Comparison of ENCODE assay signal across 13 cellular contexts in genomic region chr18:74407888-74408287, GRCh38. TPM values are rescaled to one million over a fixed set of nuclear protein-coding genes. Genes with fewer than 3 reads are reported as not detected.
DNase-seq lines count a peak whose midpoint lies in the region; ATAC-seq and TF ChIP-seq lines count a peak whose summit lies in the region.
"Had no signal": no experiment of that assay in that cellular context is flagged by ENCODE, and none has a peak within 500 bp of the region (broad histone marks: within the 10 kb centered on the region; RNA-seq: fewer than 3 reads in every experiment).

No MANE protein-coding gene starts in this region.

- intact Hi-C loops in CD8-positive, alpha-beta T cell (cut with DNase I, micrococcal nuclease), result loop anchor here (5.0 to 10.0 kb wide), 3 partner anchors 41 to 77 kb away; no protein-coding TSS in a partner anchor

- no peak for TF ChIP-seq CTCF in CD8-positive, alpha-beta T cell (IDR thresholded peaks at IDR 0.05)
- TF ChIP-seq CTCF in endothelial cell (IDR thresholded peaks at IDR 0.05; ENCODE audit: unreplicated experiment) (no peak), smooth muscle cell (IDR thresholded peaks at IDR 0.05; ENCODE audit: borderline replicate concordance, insufficient read depth, poor library complexity, severe bottlenecking) (no peak)

- peaks cover 23% of the 10 kb centered on the region for H3K4me1 Mint-ChIP-seq in CD8-positive, alpha-beta T cell (ENCODE audit: low read depth)
- peaks cover 16% of the 10 kb centered on the region for H3K4me1 Mint-ChIP-seq in activated naive CD8-positive, alpha-beta T cell treated with anti-CD3 and anti-CD28 coated beads, Interleukin-2, amount 50 U/mL, for 24 hours
- H3K4me1 Mint-ChIP-seq in endothelial cell (ENCODE audit: unreplicated experiment), result peaks cover 5% of the 10 kb centered on the region

- ATAC-seq in CD8-positive, alpha-beta T cell, result no peak
- peak; percentile 68 for ATAC-seq in GM19035 (IDR thresholded peaks at IDR 0.05; ENCODE audit: unreplicated experiment)
- peak; percentile 61 for ATAC-seq in HG03135 (IDR thresholded peaks at IDR 0.05; ENCODE audit: unreplicated experiment)
- no peak for ATAC-seq in activated naive CD8-positive, alpha-beta T cell treated with anti-CD3 and anti-CD28 coated beads, Interleukin-2, amount 50 U/mL, for 24 hours

- no peak overlapping the region for H3K4me2 ChIP-seq in smooth muscle cell

- no peaks in the 10 kb centered on the region for H3K9me3 Mint-ChIP-seq in CD8-positive, alpha-beta T cell
- no peaks in the 10 kb centered on the region for H3K9me3 Mint-ChIP-seq in activated naive CD8-positive, alpha-beta T cell treated with anti-CD3 and anti-CD28 coated beads, Interleukin-2, amount 50 U/mL, for 24 hours
- no peaks in the 10 kb centered on the region for H3K9me3 Mint-ChIP-seq in endothelial cell (ENCODE audit: unreplicated experiment)

- no peak overlapping the region for H3K9ac ChIP-seq in smooth muscle cell (ENCODE audit: low read depth)

- H3K27me3 Mint-ChIP-seq in CD8-positive, alpha-beta T cell (ENCODE audit: low read depth), result no peaks in the 10 kb centered on the region
- no peaks in the 10 kb centered on the region for H3K27me3 Mint-ChIP-seq in activated naive CD8-positive, alpha-beta T cell treated with anti-CD3 and anti-CD28 coated beads, Interleukin-2, amount 50 U/mL, for 24 hours
- H3K27me3 Mint-ChIP-seq in endothelial cell (ENCODE audit: unreplicated experiment), result no peaks in the 10 kb centered on the region

- H4K20me1 ChIP-seq in smooth muscle cell (ENCODE audit: low read depth), result no peaks in the 10 kb centered on the region

- peak overlapping the region; percentile 1 for H3K4me3 ChIP-seq in CD8-positive, alpha-beta T cell (ENCODE audit: low read depth, low read length)
- no peak overlapping the region for H3K4me3 ChIP-seq in smooth muscle cell
- H3K4me3 ChIP-seq: prostate gland had no signal

- peak overlapping the region; percentile 40 for H3K27ac ChIP-seq in CD8-positive, alpha-beta T cell (ENCODE audit: low read depth, low read length)
- no peak overlapping the region for H3K27ac ChIP-seq in smooth muscle cell (ENCODE audit: low read depth)
- H3K27ac ChIP-seq: prostate gland, VCaP had no signal

- no peaks in the 10 kb centered on the region for H3K79me2 ChIP-seq in smooth muscle cell (ENCODE audit: low read depth)

- H3K36me3 Mint-ChIP-seq in CD8-positive, alpha-beta T cell, result no peaks in the 10 kb centered on the region
- no peaks in the 10 kb centered on the region for H3K36me3 Mint-ChIP-seq in activated naive CD8-positive, alpha-beta T cell treated with anti-CD3 and anti-CD28 coated beads, Interleukin-2, amount 50 U/mL, for 24 hours (ENCODE audit: low read depth)
- no peaks in the 10 kb centered on the region for H3K36me3 Mint-ChIP-seq in endothelial cell (ENCODE audit: low read depth, unreplicated experiment)

- H2AFZ ChIP-seq in smooth muscle cell (ENCODE audit: low read depth), result no peak overlapping the region

- peaks cover 22% of the 10 kb centered on the region for H3K4me1 ChIP-seq in CD8-positive, alpha-beta T cell (ENCODE audit: insufficient read depth, low read length)
- no peaks in the 10 kb centered on the region for H3K4me1 ChIP-seq in smooth muscle cell (ENCODE audit: low read depth)
- H3K4me1 ChIP-seq: prostate gland had no signal

- H3K27ac Mint-ChIP-seq in CD8-positive, alpha-beta T cell, result peak overlapping the region; percentile 95
- peak overlapping the region; percentile 82 for H3K27ac Mint-ChIP-seq in activated naive CD8-positive, alpha-beta T cell treated with anti-CD3 and anti-CD28 coated beads, Interleukin-2, amount 50 U/mL, for 24 hours
- no peak overlapping the region for H3K27ac Mint-ChIP-seq in endothelial cell (ENCODE audit: unreplicated experiment)

- 86% methylated on average over 2 of the region's 2 CpGs for WGBS in smooth muscle cell (ENCODE audit: low lambda C conversion rate)

- POLR2A ChIA-PET in CD8-positive, alpha-beta T cell (lab: Charles Lee), result no interaction called here

- no peaks in the 10 kb centered on the region for H3K27me3 ChIP-seq in CD8-positive, alpha-beta T cell (ENCODE audit: insufficient read depth, low read length)
- H3K27me3 ChIP-seq in smooth muscle cell (ENCODE audit: low read depth), result peaks cover 8% of the 10 kb centered on the region

- H3K9me3 ChIP-seq in CD8-positive, alpha-beta T cell (ENCODE audit: low read length), result no peaks in the 10 kb centered on the region
- no peaks in the 10 kb centered on the region for H3K9me3 ChIP-seq in smooth muscle cell (replicated peaks; ENCODE audit: low read depth)
- H3K9me3 ChIP-seq: prostate gland had no signal

- peak overlapping the region; percentile 82 for H3K4me3 Mint-ChIP-seq in CD8-positive, alpha-beta T cell
- H3K4me3 Mint-ChIP-seq in activated naive CD8-positive, alpha-beta T cell treated with anti-CD3 and anti-CD28 coated beads, Interleukin-2, amount 50 U/mL, for 24 hours, result peak overlapping the region; percentile 73
- H3K4me3 Mint-ChIP-seq in endothelial cell (ENCODE audit: unreplicated experiment), result no peak overlapping the region

- no peaks in the 10 kb centered on the region for H3K36me3 ChIP-seq in CD8-positive, alpha-beta T cell (ENCODE audit: insufficient read depth, low read length)
- H3K36me3 ChIP-seq in smooth muscle cell (ENCODE audit: low read depth), result no peaks in the 10 kb centered on the region
- H3K36me3 ChIP-seq: prostate gland had no signal

- H3F3A ChIP-seq in smooth muscle cell (ENCODE audit: low read depth), result no peaks in the 10 kb centered on the region

- no peak for DNase-seq in CD8-positive, alpha-beta T cell
- DNase-seq in activated naive CD8-positive, alpha-beta T cell treated with anti-CD3 and anti-CD28 coated beads, Interleukin-2, amount 50 U/mL, for 24 hours, result no peak
- no peak for DNase-seq in kidney tubule cell (ENCODE audit: low spot score)
- DNase-seq in endothelial cell (ENCODE audit: low spot score), result no peak
- no peak for DNase-seq in smooth muscle cell (lab: John Stamatoyannopoulos, UW; ENCODE audit: unreplicated experiment)
- no peak for DNase-seq in NCI-H774 (lab: John Stamatoyannopoulos, UW)
- DNase-seq: stimulated activated CD4-positive, alpha-beta T cell treated with anti-CD3 and anti-CD28 coated beads, Interleukin-2, amount 100 ng/mL, for 24 hours had no signal

- CTCF ChIA-PET in CD8-positive, alpha-beta T cell (lab: Charles Lee), result interaction anchor here (1.3 to 1.7 kb wide), 2 partner anchors 34 to 86 kb away, joined by 3 to 5 read pairs; no protein-coding TSS in a partner anchor

RNA-seq across cellular contexts. Expression of gene DIPK1C, which starts 49.2 kb away (rescaled TPM):
- not detected for total RNA-seq in CD8-positive, alpha-beta T cell
- total RNA-seq in endothelial cell (ENCODE audit: unreplicated experiment) (0.21 TPM), smooth muscle cell (not detected in 2 replicates)
- polyA plus RNA-seq in smooth muscle cell, result not detected in 2 replicates
- total RNA-seq: M059J, NCI-H460 had no signal

Comparison
In these comparisons a context has a peak if more than half of its experiments do, and no peak if none do; other contexts are left out.
1. ATAC-seq: peak in GM19035 (single experiment) and HG03135 (single experiment); none in CD8-positive, alpha-beta T cell (single experiment) and activated naive CD8-positive, alpha-beta T cell treated with anti-CD3 and anti-CD28 coated beads, Interleukin-2, amount 50 U/mL, for 24 hours (single experiment).